22 cellular contexts compared by ENCODE assay signal in the genomic region with DNA sequence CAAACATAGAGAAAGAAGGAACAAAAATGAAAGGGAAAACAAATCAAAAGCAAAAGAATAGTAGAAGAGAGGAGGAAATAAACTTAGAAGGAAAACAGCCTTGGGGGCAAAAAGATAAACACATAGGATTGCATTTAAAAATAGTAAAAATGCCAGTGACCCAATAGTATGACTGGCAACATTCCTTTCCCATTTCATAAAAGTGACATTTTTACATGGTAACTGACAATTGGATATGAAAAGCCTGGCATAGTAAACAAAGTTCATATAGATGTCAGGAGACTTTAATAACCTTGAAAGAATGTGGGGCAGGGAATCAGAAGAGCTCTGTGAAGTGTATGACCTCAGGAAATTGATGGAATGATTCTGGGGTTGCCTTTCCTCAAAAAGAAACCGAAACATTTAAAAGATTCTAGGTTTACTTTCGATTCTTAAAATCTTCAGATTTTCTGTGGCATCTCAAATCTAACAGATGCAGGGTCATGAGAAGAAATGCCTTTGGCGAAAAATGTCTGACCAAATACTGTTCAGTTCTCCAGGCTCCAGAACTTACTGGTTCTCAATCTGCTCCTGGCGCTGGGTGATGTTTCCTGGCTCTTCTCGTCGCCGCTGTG. TPM values are rescaled to one million over a fixed set of nuclear protein-coding genes. Genes with fewer than 3 reads are reported as not detected.
"Had no signal": no experiment of that assay in that cellular context is flagged by ENCODE, and none has a peak within 500 bp of the region (broad histone marks: within the 10 kb centered on the region; RNA-seq: fewer than 3 reads in every experiment).

No MANE protein-coding gene starts in this region.

- DNase-seq: activated B cell treated with CpG ODN at 0.5 μM for 24 hours; activated CD4-positive, alpha-beta T cell treated with anti-CD3 and anti-CD28 coated beads for 48 hours; activated CD8-positive, alpha-beta T cell treated with anti-CD3 and anti-CD28 coated beads, Interleukin-2, amount 10 ng/mL, durations not matched to agents 7 days and 5 days; activated naive CD8-positive, alpha-beta T cell treated with anti-CD3 and anti-CD28 coated beads, Interleukin-2, amount 10 ng/mL, durations not matched to agents 7 days and 5 days; cortex of kidney; effector CD4-positive, alpha-beta T cell; glutamatergic neuron; hypothalamus; left ventricle myocardium inferior; mesenchymal stem cell; naive thymus-derived CD8-positive, alpha-beta T cell; pancreas; sigmoid colon; stimulated activated CD4-positive, alpha-beta T cell treated with anti-CD3 and anti-CD28 coated beads, Interleukin-12 subunit alpha, Interleukin-12 subunit beta, amount 100 ng/mL, for 4 hours had no signal

- H3K4me3 Mint-ChIP-seq: activated B cell treated with CpG ODN at 0.5 μM for 24 hours; activated CD8-positive, alpha-beta T cell treated with anti-CD3 and anti-CD28 coated beads, Interleukin-2, amount 10 ng/mL, durations not matched to agents 7 days and 5 days; activated naive CD8-positive, alpha-beta T cell treated with anti-CD3 and anti-CD28 coated beads, Interleukin-2, amount 10 ng/mL, durations not matched to agents 7 days and 5 days; activated T-helper 1 cell treated with anti-CD3 and anti-CD28 coated beads, Interleukin-12 subunit alpha, Interleukin-12 subunit beta, Interleukin-2, Interleukin-4 antibody, amounts not matched to agents 30 ng/mL and 10 ng/mL and 1 ng/mL, durations not matched to agents 14 hours and 24 hours and 36 hours; brain; naive thymus-derived CD8-positive, alpha-beta T cell; stimulated activated effector memory CD8-positive, alpha-beta T cell treated with anti-CD3 and anti-CD28 coated beads, Interleukin-12 subunit alpha, Interleukin-12 subunit beta, amount 100 ng/mL, for 72 hours had no signal

- H3K36me3 Mint-ChIP-seq: activated naive CD8-positive, alpha-beta T cell treated with anti-CD3 and anti-CD28 coated beads, Interleukin-2, amount 10 ng/mL, durations not matched to agents 7 days and 5 days; brain; naive thymus-derived CD8-positive, alpha-beta T cell; stimulated activated effector memory CD8-positive, alpha-beta T cell treated with anti-CD3 and anti-CD28 coated beads, Interleukin-12 subunit alpha, Interleukin-12 subunit beta, amount 100 ng/mL, for 72 hours had no signal

- H3K9me3 ChIP-seq: esophagus muscularis mucosa, left ventricle myocardium inferior, pancreas, sigmoid colon, thoracic aorta had no signal

- H3K27ac ChIP-seq: esophagus muscularis mucosa, left ventricle myocardium inferior, pancreas, sigmoid colon, thoracic aorta had no signal

- H3K4me3 ChIP-seq: esophagus muscularis mucosa, left ventricle myocardium inferior, pancreas, sigmoid colon, thoracic aorta had no signal

- H3K36me3 ChIP-seq: esophagus muscularis mucosa, left ventricle myocardium inferior, pancreas, sigmoid colon, thoracic aorta had no signal

- H3K4me1 ChIP-seq: esophagus muscularis mucosa, pancreas, sigmoid colon had no signal

- ATAC-seq: activated CD8-positive, alpha-beta T cell treated with anti-CD3 and anti-CD28 coated beads, Interleukin-2, amount 10 ng/mL, durations not matched to agents 7 days and 5 days; naive thymus-derived CD8-positive, alpha-beta T cell; pancreas; stimulated activated effector memory CD8-positive, alpha-beta T cell treated with anti-CD3 and anti-CD28 coated beads, Interleukin-12 subunit alpha, Interleukin-12 subunit beta, amount 100 ng/mL, for 72 hours had no signal

- H3K27ac Mint-ChIP-seq: activated B cell treated with CpG ODN at 0.5 μM for 24 hours; activated CD8-positive, alpha-beta T cell treated with anti-CD3 and anti-CD28 coated beads, Interleukin-2, amount 10 ng/mL, durations not matched to agents 7 days and 5 days; activated naive CD8-positive, alpha-beta T cell treated with anti-CD3 and anti-CD28 coated beads, Interleukin-2, amount 10 ng/mL, durations not matched to agents 7 days and 5 days; activated T-helper 1 cell treated with anti-CD3 and anti-CD28 coated beads, Interleukin-12 subunit alpha, Interleukin-12 subunit beta, Interleukin-2, Interleukin-4 antibody, amounts not matched to agents 30 ng/mL and 10 ng/mL and 1 ng/mL, durations not matched to agents 14 hours and 24 hours and 36 hours; brain; naive thymus-derived CD8-positive, alpha-beta T cell; stimulated activated effector memory CD8-positive, alpha-beta T cell treated with anti-CD3 and anti-CD28 coated beads, Interleukin-12 subunit alpha, Interleukin-12 subunit beta, amount 100 ng/mL, for 72 hours had no signal

- H3K9me3 Mint-ChIP-seq: activated B cell treated with CpG ODN at 0.5 μM for 24 hours; activated naive CD8-positive, alpha-beta T cell treated with anti-CD3 and anti-CD28 coated beads, Interleukin-2, amount 10 ng/mL, durations not matched to agents 7 days and 5 days; activated T-helper 1 cell treated with anti-CD3 and anti-CD28 coated beads, Interleukin-12 subunit alpha, Interleukin-12 subunit beta, Interleukin-2, Interleukin-4 antibody, amounts not matched to agents 30 ng/mL and 10 ng/mL and 1 ng/mL, durations not matched to agents 14 hours and 24 hours and 36 hours; brain; stimulated activated effector memory CD8-positive, alpha-beta T cell treated with anti-CD3 and anti-CD28 coated beads, Interleukin-12 subunit alpha, Interleukin-12 subunit beta, amount 100 ng/mL, for 72 hours had no signal

- H3K27me3 ChIP-seq: esophagus muscularis mucosa, pancreas, sigmoid colon had no signal

- H3K4me1 Mint-ChIP-seq: brain; stimulated activated effector memory CD8-positive, alpha-beta T cell treated with anti-CD3 and anti-CD28 coated beads, Interleukin-12 subunit alpha, Interleukin-12 subunit beta, amount 100 ng/mL, for 72 hours had no signal

RNA-seq across cellular contexts. Expression of a gene that starts 33.7 kb away (rescaled TPM):
- total RNA-seq: activated B cell treated with CpG ODN at 0.5 μM for 24 hours; activated CD8-positive, alpha-beta T cell treated with anti-CD3 and anti-CD28 coated beads, Interleukin-2, amount 10 ng/mL, durations not matched to agents 7 days and 5 days; activated naive CD8-positive, alpha-beta T cell treated with anti-CD3 and anti-CD28 coated beads, Interleukin-2, amount 10 ng/mL, durations not matched to agents 7 days and 5 days; activated T-helper 1 cell treated with anti-CD3 and anti-CD28 coated beads, Interleukin-12 subunit alpha, Interleukin-12 subunit beta, Interleukin-2, Interleukin-4 antibody, amounts not matched to agents 30 ng/mL and 10 ng/mL and 1 ng/mL, durations not matched to agents 14 hours and 24 hours and 36 hours; kidney epithelial cell; left ventricle myocardium inferior; naive thymus-derived CD8-positive, alpha-beta T cell; thoracic aorta; ureter had no signal
- polyA plus RNA-seq: naive thymus-derived CD8-positive, alpha-beta T cell had no signal

RNA-seq across cellular contexts. Expression of a gene that starts 47.6 kb away (rescaled TPM):
- total RNA-seq: activated B cell treated with CpG ODN at 0.5 μM for 24 hours; activated CD8-positive, alpha-beta T cell treated with anti-CD3 and anti-CD28 coated beads, Interleukin-2, amount 10 ng/mL, durations not matched to agents 7 days and 5 days; activated naive CD8-positive, alpha-beta T cell treated with anti-CD3 and anti-CD28 coated beads, Interleukin-2, amount 10 ng/mL, durations not matched to agents 7 days and 5 days; activated T-helper 1 cell treated with anti-CD3 and anti-CD28 coated beads, Interleukin-12 subunit alpha, Interleukin-12 subunit beta, Interleukin-2, Interleukin-4 antibody, amounts not matched to agents 30 ng/mL and 10 ng/mL and 1 ng/mL, durations not matched to agents 14 hours and 24 hours and 36 hours; esophagus muscularis mucosa; kidney epithelial cell; left ventricle myocardium inferior; mucosa of gallbladder; naive thymus-derived CD8-positive, alpha-beta T cell; pancreas; sigmoid colon; thoracic aorta; ureter had no signal
- polyA plus RNA-seq: naive thymus-derived CD8-positive, alpha-beta T cell; pancreas; sigmoid colon had no signal

RNA-seq across cellular contexts. Expression of a gene that starts 47.8 kb away (rescaled TPM):
- total RNA-seq: activated B cell treated with CpG ODN at 0.5 μM for 24 hours; activated CD8-positive, alpha-beta T cell treated with anti-CD3 and anti-CD28 coated beads, Interleukin-2, amount 10 ng/mL, durations not matched to agents 7 days and 5 days; activated naive CD8-positive, alpha-beta T cell treated with anti-CD3 and anti-CD28 coated beads, Interleukin-2, amount 10 ng/mL, durations not matched to agents 7 days and 5 days; activated T-helper 1 cell treated with anti-CD3 and anti-CD28 coated beads, Interleukin-12 subunit alpha, Interleukin-12 subunit beta, Interleukin-2, Interleukin-4 antibody, amounts not matched to agents 30 ng/mL and 10 ng/mL and 1 ng/mL, durations not matched to agents 14 hours and 24 hours and 36 hours; esophagus muscularis mucosa; kidney epithelial cell; left ventricle myocardium inferior; mucosa of gallbladder; naive thymus-derived CD8-positive, alpha-beta T cell; pancreas; sigmoid colon; thoracic aorta; ureter had no signal
- polyA plus RNA-seq: naive thymus-derived CD8-positive, alpha-beta T cell; pancreas; sigmoid colon had no signal
